13 cellular contexts compared by ENCODE assay signal in the genomic region with DNA sequence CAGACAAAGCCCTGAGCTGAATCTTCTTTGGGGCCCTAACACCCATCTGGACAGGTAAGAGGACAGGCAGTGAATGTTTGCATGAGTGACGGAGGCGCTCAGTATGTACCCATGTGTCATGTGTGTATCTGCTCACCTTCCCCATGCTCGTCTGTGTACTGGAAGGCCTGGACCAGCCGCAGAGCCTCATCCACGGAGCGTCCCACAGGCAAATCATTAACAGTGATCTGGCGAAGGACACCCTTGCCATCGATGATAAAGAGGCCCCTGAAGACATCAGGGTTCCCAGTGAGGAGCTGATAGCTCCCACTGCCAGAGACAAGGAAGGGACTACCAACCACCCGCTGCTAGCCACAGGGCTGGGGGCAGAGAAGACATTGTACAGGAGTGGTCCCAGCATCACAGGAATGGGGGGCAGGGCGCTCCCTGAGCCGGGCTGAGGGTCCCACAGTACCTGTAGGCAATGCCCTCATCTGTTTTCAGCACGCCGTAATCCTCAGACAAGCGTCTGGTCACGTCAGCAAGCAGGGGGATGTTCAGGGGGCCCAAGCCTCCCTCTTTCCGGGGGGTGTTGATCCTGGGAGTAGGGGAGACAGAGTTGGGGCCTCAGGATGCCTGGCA. TPM values are rescaled to one million over a fixed set of nuclear protein-coding genes. Genes with fewer than 3 reads are reported as not detected.
DNase-seq lines count a peak whose midpoint lies in the region; ATAC-seq, FAIRE-seq and TF ChIP-seq lines count a peak whose summit lies in the region.
"Had no signal": no experiment of that assay in that cellular context is flagged by ENCODE, and none has a peak within 500 bp of the region (broad histone marks: within the 10 kb centered on the region; RNA-seq: fewer than 3 reads in every experiment).

No MANE protein-coding gene starts in this region.

- DNase-seq in CD8-positive, alpha-beta T cell: no peak
- DNase-seq in Karpas-422 (no peak), K562 (ENCODE audit: extremely low read depth in 1 of 4, low spot score in 3 of 4) (no peak), RCC 7860 (ENCODE audit: low spot score) (no peak), HuH-7 (ENCODE audit: low spot score) (no peak)
- no peak for DNase-seq in stimulated activated CD4-positive, alpha-beta T cell treated with anti-CD3 and anti-CD28 coated beads, Interleukin-1b, Interleukin-23, amount 100 ng/mL, for 48 hours
- DNase-seq: activated B cell treated with CpG ODN at 0.5 μM for 24 hours, activated gamma-delta T cell, NCI-H510A treated with DMSO at 0.1 percent for 48 hours, SHP77, sigmoid colon had no signal

- H3K79me2 ChIP-seq in Karpas-422 (ENCODE audit: low read length) (peaks cover 20% of the 10 kb centered on the region), K562 (ENCODE audit: control insufficient read depth, insufficient read depth, low read length) (peaks cover 30% of the 10 kb centered on the region), neural cell (replicated peaks; ENCODE audit: insufficient read depth, low read length) (peaks cover 19% of the 10 kb centered on the region)

- no peaks in the 10 kb centered on the region for H3K36me3 ChIP-seq in CD8-positive, alpha-beta T cell (ENCODE audit: insufficient read depth, low read length)
- H3K36me3 ChIP-seq in Karpas-422 (ENCODE audit: insufficient read depth, low read length): peaks cover 6% of the 10 kb centered on the region
- peaks cover 33% of the 10 kb centered on the region; the same call in 2 of the 3 replicates for H3K36me3 ChIP-seq in K562 (ENCODE audit: control insufficient read depth, insufficient read depth, low read length)
- H3K36me3 ChIP-seq in neural cell (ENCODE audit: insufficient read depth, low read length): no peaks in the 10 kb centered on the region
- H3K36me3 ChIP-seq: thoracic aorta had no signal

- H4K20me1 ChIP-seq in Karpas-422 (ENCODE audit: insufficient read depth, low read depth, low read length) (no peaks in the 10 kb centered on the region), K562 (replicated peaks; ENCODE audit: control insufficient read depth, insufficient read depth, low read length) (no peaks in the 10 kb centered on the region), neural cell (ENCODE audit: insufficient read depth) (no peaks in the 10 kb centered on the region)

- H3K27me3 ChIP-seq in CD8-positive, alpha-beta T cell (ENCODE audit: insufficient read depth, low read length): no peaks in the 10 kb centered on the region
- H3K27me3 ChIP-seq in Karpas-422 (ENCODE audit: low read length): no peaks in the 10 kb centered on the region
- H3K27me3 ChIP-seq in K562 (ENCODE audit: control insufficient read depth in 2 of 2, insufficient read depth in 2 of 2, low read length in 2 of 2): no peaks in the 10 kb centered on the region
- no peaks in the 10 kb centered on the region for H3K27me3 ChIP-seq in neural cell (ENCODE audit: insufficient read depth, low read depth, low read length)
- H3K27me3 ChIP-seq: sigmoid colon had no signal

- CTCF ChIA-PET in CD8-positive, alpha-beta T cell (lab: Charles Lee): interaction anchor here (6.4 to 11.3 kb wide), 3 partner anchors 22 to 48 kb away, joined by 49 to 396 read pairs (median 339); partner anchors contain the start of gene HOOK2
- CTCF ChIA-PET in K562 (lab: Yijun Ruan, JAX; ENCODE audit: low intra/inter-chr PET ratio): interaction anchor here (0.6 kb wide), 1 partner anchor 56 kb away, joined by 3 read pairs; no protein-coding TSS in a partner anchor

- no peak overlapping the region for H2AFZ ChIP-seq in Karpas-422 (ENCODE audit: low read length)
- no peak overlapping the region for H2AFZ ChIP-seq in K562 (ENCODE audit: low read depth, low read length)
- no peak overlapping the region for H2AFZ ChIP-seq in neural cell (ENCODE audit: low read depth, low read length)

- no peak for TF ChIP-seq POLR2A in K562 (conservative IDR thresholded peaks at IDR 0.05)

- H3K4me1 ChIP-seq in CD8-positive, alpha-beta T cell (ENCODE audit: insufficient read depth, low read length): peaks cover 32% of the 10 kb centered on the region
- peaks cover 31% of the 10 kb centered on the region for H3K4me1 ChIP-seq in Karpas-422 (ENCODE audit: low read length)
- H3K4me1 ChIP-seq in K562 (replicated peaks in 1 of 2; ENCODE audit: control insufficient read depth in 2 of 2, insufficient read depth in 2 of 2, low read length in 2 of 2): peaks cover 35 to 57% of the 10 kb centered on the region in 2 experiments; a peak in 4 of 5 replicates

- no peaks in the 10 kb centered on the region for H3K9me3 Mint-ChIP-seq in CD8-positive, alpha-beta T cell
- H3K9me3 Mint-ChIP-seq: activated B cell treated with CpG ODN at 0.5 μM for 24 hours had no signal

- H3K4me3 ChIP-seq in CD8-positive, alpha-beta T cell (ENCODE audit: low read depth, low read length): no peak overlapping the region
- peak overlapping the region; percentile 83; the same call in 1 of the 2 replicates for H3K4me3 ChIP-seq in Karpas-422 (ENCODE audit: low read length)
- peak overlapping the region; percentile 76; the same call in 1 of the 2 replicates for H3K4me3 ChIP-seq in K562
- H3K4me3 ChIP-seq in neural cell (ENCODE audit: low read length): peak overlapping the region; percentile 95

- H3K36me3 Mint-ChIP-seq in CD8-positive, alpha-beta T cell: peaks cover 19% of the 10 kb centered on the region

- POLR2A ChIA-PET in CD8-positive, alpha-beta T cell (lab: Charles Lee): interaction anchor here (2.6 to 3.3 kb wide), 2 partner anchors 8 to 23 kb away, joined by 9 to 28 read pairs; partner anchors contain the start of gene JUNB
- POLR2A ChIA-PET in K562 (lab: Yijun Ruan, JAX): interaction anchor here (0.6 to 2.7 kb wide), 5 partner anchors 8 to 320 kb away, joined by 3 to 12 read pairs (median 3); partner anchors contain the start of gene JUNB

- H3K27me3 Mint-ChIP-seq in CD8-positive, alpha-beta T cell (ENCODE audit: low read depth): no peaks in the 10 kb centered on the region

- in situ Hi-C loops in K562 (cut with MboI): loop anchor here (5.0 kb wide), 1 partner anchor 88 kb away; no protein-coding TSS in a partner anchor

- H3K27ac Mint-ChIP-seq in CD8-positive, alpha-beta T cell: no peak overlapping the region
- H3K27ac Mint-ChIP-seq: activated B cell treated with CpG ODN at 0.5 μM for 24 hours had no signal

- H3K9ac ChIP-seq in Karpas-422 (ENCODE audit: low read length): peak overlapping the region; percentile 88
- peak overlapping the region; percentile 90 to 96; a peak in 3 of 4 replicates for H3K9ac ChIP-seq in K562 (ENCODE audit: insufficient read depth in 1 of 2, low read depth in 2 of 2, low read length in 2 of 2)
- H3K9ac ChIP-seq in neural cell (ENCODE audit: low read length): peak overlapping the region; percentile 97

- peak overlapping the region; percentile 37 for H3K4me3 Mint-ChIP-seq in CD8-positive, alpha-beta T cell

- peaks cover 38% of the 10 kb centered on the region for H3K4me1 Mint-ChIP-seq in CD8-positive, alpha-beta T cell (ENCODE audit: low read depth)

- H3K9me2 ChIP-seq in Karpas-422 (replicated peaks; ENCODE audit: insufficient read depth, low read length) (no peaks in the 10 kb centered on the region), neural cell (ENCODE audit: insufficient read depth, low read length) (no peaks in the 10 kb centered on the region)

- intact Hi-C loops in CD8-positive, alpha-beta T cell (cut with DNase I, micrococcal nuclease): loop anchor here in 1 of 2 experiments (10.0 kb wide), 1 partner anchor 135 kb away; the partner anchor contains the start of genes CALR and FARSA
- intact Hi-C loops in K562 (cut with micrococcal nuclease): loop anchor here (10.0 kb wide), 1 partner anchor 235 kb away; no protein-coding TSS in a partner anchor

- H3K9me3 ChIP-seq in CD8-positive, alpha-beta T cell (ENCODE audit: low read length): no peaks in the 10 kb centered on the region
- no peaks in the 10 kb centered on the region for H3K9me3 ChIP-seq in Karpas-422 (ENCODE audit: low read length)
- no peaks in the 10 kb centered on the region for H3K9me3 ChIP-seq in K562 (replicated peaks; ENCODE audit: control insufficient read depth, insufficient read depth, low read depth, low read length)
- no peaks in the 10 kb centered on the region for H3K9me3 ChIP-seq in neural cell (ENCODE audit: low read length)
- H3K9me3 ChIP-seq: sigmoid colon, thoracic aorta had no signal

- FAIRE-seq in K562 (lab: Jason Lieb, UNC) (no peak), RCC 7860 (lab: Jason Lieb, UNC) (no peak)

- 62% methylated on average over 16 of the region's 16 CpGs for WGBS in K562 (ENCODE audit: insufficient coverage, low coverage, missing lambda C conversion rate)

- no peak for TF ChIP-seq RAD21 in K562 (CRISPR knock-in tag; conservative IDR thresholded peaks at IDR 0.05 in 1 of 2, IDR thresholded peaks at IDR 0.05 in 1 of 2)
- TF ChIP-seq RAD21 in neural cell (conservative IDR thresholded peaks at IDR 0.05): no peak

- no peak for TF ChIP-seq CTCF in CD8-positive, alpha-beta T cell (IDR thresholded peaks at IDR 0.05)
- no peak for TF ChIP-seq CTCF in K562 (IDR thresholded peaks at IDR 0.05 in 2 of 3, conservative IDR thresholded peaks at IDR 0.05 in 1 of 3; ENCODE audit: insufficient read depth in 2 of 3, low read depth in 1 of 3, low read length in 3 of 3)
- TF ChIP-seq CTCF in neural cell (IDR thresholded peaks at IDR 0.05; ENCODE audit: poor library complexity, severe bottlenecking): no peak

- TF ChIP-seq EP300 in K562 (IDR thresholded peaks at IDR 0.05; ENCODE audit: low read length) (no peak), neural cell (conservative IDR thresholded peaks at IDR 0.05; ENCODE audit: poor library complexity, severe bottlenecking) (no peak)

- no peaks in the 10 kb centered on the region for H3K9me1 ChIP-seq in K562 (ENCODE audit: control insufficient read depth, insufficient read depth, low read length)

- no peak for ATAC-seq in CD8-positive, alpha-beta T cell
- no peak for ATAC-seq in K562

- H3F3A ChIP-seq in neural cell (ENCODE audit: insufficient read depth, low read length, poor library complexity, severe bottlenecking): no peaks in the 10 kb centered on the region

- no peak overlapping the region for H3K27ac ChIP-seq in CD8-positive, alpha-beta T cell (ENCODE audit: low read depth, low read length)
- no peak overlapping the region for H3K27ac ChIP-seq in Karpas-422 (ENCODE audit: low read length)
- peak overlapping the region; percentile 90; the same call in 2 of the 3 replicates for H3K27ac ChIP-seq in K562 (ENCODE audit: extremely low read depth, low read depth, low read length)
- H3K27ac ChIP-seq in neural cell (ENCODE audit: low read length): no peak overlapping the region

- H3K4me2 ChIP-seq in Karpas-422 (ENCODE audit: low read depth, low read length, poor library complexity, severe bottlenecking) (peak overlapping the region; percentile 83), K562 (ENCODE audit: insufficient read depth, low read length) (peak overlapping the region; percentile 82), neural cell (ENCODE audit: low read length) (peak overlapping the region; percentile 93)

- BruUV-seq in K562 (replicated peaks; lab: Mats Ljungman, UMichigan): no TSS peak

RNA-seq across cellular contexts. Expression of gene PRDX2, which starts 1.8 kb away (rescaled TPM):
- 10 to 100 TPM; 57.5 to 59.1 TPM for total RNA-seq in CD8-positive, alpha-beta T cell
- 372 and 566 TPM in 2 replicates for total RNA-seq in Karpas-422 (2014; rRNA removed; shearing (Covaris generic); ENCODE audit: low replicate concordance)
- total RNA-seq in K562 (2011; cell fraction: chromatin; rRNA removed; ENCODE audit: low replicate concordance): 60.0 and 151 TPM in 2 replicates
- total RNA-seq in K562 (2011; cell fraction: nucleolus; rRNA removed): 145 and 159 TPM in 2 replicates
- total RNA-seq in K562 (2011; cell fraction: nucleoplasm; rRNA removed): 97.9 and 99.4 TPM in 2 replicates
- total RNA-seq in K562 (2014; rRNA removed) (416 and 546 TPM in 2 replicates), K562 (2014; rRNA removed; fragmentation: Illumina TruSeq; extraction: Trizol) (152 and 249 TPM in 2 replicates), K562 (2015; rRNA removed; fragmentation: Illumina TruSeq; extraction: Trizol) (343 and 347 TPM in 2 replicates), K562 (2021) (415 and 416 TPM in 2 replicates)
- polyA plus RNA-seq in K562 (2011; rRNA removed) (206 and 256 TPM in 2 replicates), K562 (2014; fragmentation: Illumina TruSeq; extraction: Trizol) (650 and 698 TPM in 2 replicates), K562 (2014; fragmentation: Nextera tagmentation; extraction: Ambion mirVana) (1,000 to 10,000 TPM in 1 of 2 experiments, 100 to 1,000 TPM in 1; 938 to 1,183 TPM), K562 (2014; rRNA removed) (280 and 401 TPM in 2 replicates), neural cell (832 and 882 TPM in 2 replicates)
- polyA plus RNA-seq in K562 (2011; cell fraction: cytosol; rRNA removed): 525 and 683 TPM in 2 replicates
- polyA plus RNA-seq in K562 (2011; cell fraction: nucleus; rRNA removed): 194 and 225 TPM in 2 replicates
- polyA plus RNA-seq in K562 (2012): 497 and 514 TPM in 2 replicates
- polyA minus RNA-seq in K562 (2011; rRNA and poly(A)+ RNA removed): 113 and 153 TPM in 2 replicates
- 241 TPM in 2 replicates for polyA minus RNA-seq in K562 (2011; cell fraction: cytosol; rRNA and poly(A)+ RNA removed)
- polyA minus RNA-seq in K562 (2011; cell fraction: nucleus; rRNA and poly(A)+ RNA removed): 31.6 and 53.0 TPM in 2 replicates
- polyA minus RNA-seq in neural cell: 318 and 324 TPM in 2 replicates

RNA-seq across cellular contexts. Expression of gene THSD8, which starts 2.0 kb away (rescaled TPM):
- total RNA-seq in CD8-positive, alpha-beta T cell: under 1 TPM in 1 of 2 experiments, not detected in 1; 0.79 TPM
- 9.0 TPM in 1 of 2 replicates, not detected in the other for total RNA-seq in Karpas-422 (2014; rRNA removed; shearing (Covaris generic); ENCODE audit: low replicate concordance)
- not detected in 2 replicates for total RNA-seq in K562 (2011; cell fraction: chromatin; rRNA removed; ENCODE audit: low replicate concordance)
- not detected in 2 replicates for total RNA-seq in K562 (2011; cell fraction: nucleolus; rRNA removed)
- not detected in 2 replicates for total RNA-seq in K562 (2011; cell fraction: nucleoplasm; rRNA removed)
- total RNA-seq in K562 (2014; rRNA removed) (0.37 TPM in 1 of 2 replicates, not detected in the other), K562 (2014; rRNA removed; fragmentation: Illumina TruSeq; extraction: Trizol) (16.2 and 27.6 TPM in 2 replicates), K562 (2015; rRNA removed; fragmentation: Illumina TruSeq; extraction: Trizol) (8.4 TPM in 1 of 2 replicates, not detected in the other), K562 (2021) (42.4 and 49.3 TPM in 2 replicates)
- polyA plus RNA-seq in K562 (2011; rRNA removed) (11.9 and 13.4 TPM in 2 replicates), K562 (2014; fragmentation: Illumina TruSeq; extraction: Trizol) (3.5 and 28.6 TPM in 2 replicates), K562 (2014; fragmentation: Nextera tagmentation; extraction: Ambion mirVana) (10 to 100 TPM; 13.2 to 19.9 TPM), K562 (2014; rRNA removed) (not detected in 2 replicates), neural cell (not detected in 2 replicates)
- 4.1 TPM in 1 of 2 replicates, not detected in the other for polyA plus RNA-seq in K562 (2011; cell fraction: cytosol; rRNA removed)
- 3.7 and 3.9 TPM in 2 replicates for polyA plus RNA-seq in K562 (2011; cell fraction: nucleus; rRNA removed)
- 43.9 and 89.6 TPM in 2 replicates for polyA plus RNA-seq in K562 (2012)
- polyA minus RNA-seq in K562 (2011; rRNA and poly(A)+ RNA removed): 10.0 and 14.0 TPM in 2 replicates
- polyA minus RNA-seq in K562 (2011; cell fraction: cytosol; rRNA and poly(A)+ RNA removed): not detected in 2 replicates
- polyA minus RNA-seq in K562 (2011; cell fraction: nucleus; rRNA and poly(A)+ RNA removed): not detected in 2 replicates
- polyA minus RNA-seq in neural cell: not detected in 2 replicates
- total RNA-seq: sigmoid colon, thoracic aorta had no signal

RNA-seq across cellular contexts. Expression of gene RNASEH2A, which starts 6.6 kb away (rescaled TPM):
- total RNA-seq in CD8-positive, alpha-beta T cell: 1 to 10 TPM; 1.3 to 2.2 TPM
- 37.8 and 48.4 TPM in 2 replicates for total RNA-seq in Karpas-422 (2014; rRNA removed; shearing (Covaris generic); ENCODE audit: low replicate concordance)
- total RNA-seq in K562 (2011; cell fraction: chromatin; rRNA removed; ENCODE audit: low replicate concordance): 24.8 and 63.1 TPM in 2 replicates
- total RNA-seq in K562 (2011; cell fraction: nucleolus; rRNA removed): 48.6 and 51.0 TPM in 2 replicates
- 42.1 and 45.2 TPM in 2 replicates for total RNA-seq in K562 (2011; cell fraction: nucleoplasm; rRNA removed)
- total RNA-seq in K562 (2014; rRNA removed) (62.7 and 80.8 TPM in 2 replicates), K562 (2014; rRNA removed; fragmentation: Illumina TruSeq; extraction: Trizol) (36.7 TPM in 2 replicates), K562 (2015; rRNA removed; fragmentation: Illumina TruSeq; extraction: Trizol) (60.2 and 61.7 TPM in 2 replicates), K562 (2021) (53.9 and 64.1 TPM in 2 replicates)
- polyA plus RNA-seq in K562 (2011; rRNA removed) (60.7 and 62.8 TPM in 2 replicates), K562 (2014; fragmentation: Illumina TruSeq; extraction: Trizol) (46.9 and 74.6 TPM in 2 replicates), K562 (2014; fragmentation: Nextera tagmentation; extraction: Ambion mirVana) (10 to 100 TPM; 22.3 to 34.6 TPM), K562 (2014; rRNA removed) (78.0 and 107 TPM in 2 replicates), neural cell (25.7 and 28.2 TPM in 2 replicates)
- polyA plus RNA-seq in K562 (2011; cell fraction: cytosol; rRNA removed): 109 and 127 TPM in 2 replicates
- 59.9 and 78.3 TPM in 2 replicates for polyA plus RNA-seq in K562 (2011; cell fraction: nucleus; rRNA removed)
- polyA plus RNA-seq in K562 (2012): 43.0 and 67.1 TPM in 2 replicates
- polyA minus RNA-seq in K562 (2011; rRNA and poly(A)+ RNA removed): 62.8 and 83.0 TPM in 2 replicates
- 47.4 and 60.5 TPM in 2 replicates for polyA minus RNA-seq in K562 (2011; cell fraction: cytosol; rRNA and poly(A)+ RNA removed)
- 17.8 and 23.9 TPM in 2 replicates for polyA minus RNA-seq in K562 (2011; cell fraction: nucleus; rRNA and poly(A)+ RNA removed)
- polyA minus RNA-seq in neural cell: 14.1 and 14.8 TPM in 2 replicates

RNA-seq across cellular contexts. Expression of gene JUNB, which starts 8.5 kb away (rescaled TPM):
- 1,000 to 10,000 TPM; 2,704 to 2,791 TPM for total RNA-seq in CD8-positive, alpha-beta T cell
- total RNA-seq in Karpas-422 (2014; rRNA removed; shearing (Covaris generic); ENCODE audit: low replicate concordance): 60.0 and 156 TPM in 2 replicates
- total RNA-seq in K562 (2011; cell fraction: chromatin; rRNA removed; ENCODE audit: low replicate concordance): 8.5 and 33.0 TPM in 2 replicates
- 64.4 and 66.6 TPM in 2 replicates for total RNA-seq in K562 (2011; cell fraction: nucleolus; rRNA removed)
- total RNA-seq in K562 (2011; cell fraction: nucleoplasm; rRNA removed): 24.6 and 29.1 TPM in 2 replicates
- total RNA-seq in K562 (2014; rRNA removed): 74.7 and 94.7 TPM in 2 replicates
- 1.7 and 1.9 TPM in 2 replicates for total RNA-seq in K562 (2014; rRNA removed; fragmentation: Illumina TruSeq; extraction: Trizol)
- 13.1 and 15.6 TPM in 2 replicates for total RNA-seq in K562 (2015; rRNA removed; fragmentation: Illumina TruSeq; extraction: Trizol)
- 61.7 and 73.9 TPM in 2 replicates for total RNA-seq in K562 (2021)
- 15.9 and 19.8 TPM in 2 replicates for polyA plus RNA-seq in K562 (2011; rRNA removed)
- polyA plus RNA-seq in K562 (2011; cell fraction: cytosol; rRNA removed): 26.0 and 124 TPM in 2 replicates
- polyA plus RNA-seq in K562 (2011; cell fraction: nucleus; rRNA removed): 37.6 and 107 TPM in 2 replicates
- 33.9 and 59.6 TPM in 2 replicates for polyA plus RNA-seq in K562 (2012)
- polyA plus RNA-seq in K562 (2014; fragmentation: Illumina TruSeq; extraction: Trizol): 4.4 and 19.9 TPM in 2 replicates
- polyA plus RNA-seq in K562 (2014; fragmentation: Nextera tagmentation; extraction: Ambion mirVana): under 1 TPM; 0.23 to 0.56 TPM
- polyA plus RNA-seq in K562 (2014; rRNA removed): 88.1 and 89.6 TPM in 2 replicates
- polyA minus RNA-seq in K562 (2011; rRNA and poly(A)+ RNA removed): 2.7 and 3.9 TPM in 2 replicates
- 23.1 and 26.1 TPM in 2 replicates for polyA minus RNA-seq in K562 (2011; cell fraction: cytosol; rRNA and poly(A)+ RNA removed)
- polyA minus RNA-seq in K562 (2011; cell fraction: nucleus; rRNA and poly(A)+ RNA removed): 31.7 and 39.2 TPM in 2 replicates
- polyA plus RNA-seq in neural cell: 18.7 and 29.4 TPM in 2 replicates
- polyA minus RNA-seq in neural cell: 14.1 and 26.8 TPM in 2 replicates

RNA-seq across cellular contexts. Expression of gene HOOK2, which starts 24.5 kb away (rescaled TPM):
- 10 to 100 TPM; 13.2 to 13.6 TPM for total RNA-seq in CD8-positive, alpha-beta T cell
- total RNA-seq in Karpas-422 (2014; rRNA removed; shearing (Covaris generic); ENCODE audit: low replicate concordance): 7.6 and 21.2 TPM in 2 replicates
- 72.7 and 90.1 TPM in 2 replicates for total RNA-seq in K562 (2011; cell fraction: chromatin; rRNA removed; ENCODE audit: low replicate concordance)
- total RNA-seq in K562 (2011; cell fraction: nucleolus; rRNA removed): 32.6 and 41.0 TPM in 2 replicates
- total RNA-seq in K562 (2011; cell fraction: nucleoplasm; rRNA removed): 39.9 and 41.2 TPM in 2 replicates
- total RNA-seq in K562 (2014; rRNA removed) (15.0 and 15.2 TPM in 2 replicates), K562 (2014; rRNA removed; fragmentation: Illumina TruSeq; extraction: Trizol) (6.3 and 8.8 TPM in 2 replicates), K562 (2015; rRNA removed; fragmentation: Illumina TruSeq; extraction: Trizol) (6.6 and 8.7 TPM in 2 replicates), K562 (2021) (13.1 and 17.0 TPM in 2 replicates)
- polyA plus RNA-seq in K562 (2011; rRNA removed) (9.9 and 15.3 TPM in 2 replicates), K562 (2014; fragmentation: Illumina TruSeq; extraction: Trizol) (12.9 and 14.1 TPM in 2 replicates), K562 (2014; fragmentation: Nextera tagmentation; extraction: Ambion mirVana) (1 to 10 TPM; 1.3 to 1.5 TPM), K562 (2014; rRNA removed) (16.1 and 17.2 TPM in 2 replicates), neural cell (28.4 and 44.3 TPM in 2 replicates)
- 7.1 and 8.6 TPM in 2 replicates for polyA plus RNA-seq in K562 (2011; cell fraction: cytosol; rRNA removed)
- polyA plus RNA-seq in K562 (2011; cell fraction: nucleus; rRNA removed): 62.2 and 67.4 TPM in 2 replicates
- polyA plus RNA-seq in K562 (2012): 14.8 and 27.9 TPM in 2 replicates
- 8.0 and 8.6 TPM in 2 replicates for polyA minus RNA-seq in K562 (2011; rRNA and poly(A)+ RNA removed)
- polyA minus RNA-seq in K562 (2011; cell fraction: cytosol; rRNA and poly(A)+ RNA removed): 1.9 and 3.3 TPM in 2 replicates
- 16.7 and 17.0 TPM in 2 replicates for polyA minus RNA-seq in K562 (2011; cell fraction: nucleus; rRNA and poly(A)+ RNA removed)
- 14.9 and 16.1 TPM in 2 replicates for polyA minus RNA-seq in neural cell

Comparison
In these comparisons a context has a peak if more than half of its experiments do, and no peak if none do; other contexts are left out.
1. RNA of gene RNASEH2A, which starts 6.6 kb away (total RNA-seq): 24.8 to 80.8 TPM in K562 and 37.8 to 48.4 TPM in Karpas-422; 1.3 to 2.2 TPM in CD8-positive, alpha-beta T cell; every median in the first group is over 4 times any median in the second.
2. Peak in every context shown above with its lines, with median percentiles within 50 percentile points of each other: H3K4me2 ChIP-seq and H3K9ac ChIP-seq.